9 cellular contexts compared by ENCODE assay signal in the genomic region with DNA sequence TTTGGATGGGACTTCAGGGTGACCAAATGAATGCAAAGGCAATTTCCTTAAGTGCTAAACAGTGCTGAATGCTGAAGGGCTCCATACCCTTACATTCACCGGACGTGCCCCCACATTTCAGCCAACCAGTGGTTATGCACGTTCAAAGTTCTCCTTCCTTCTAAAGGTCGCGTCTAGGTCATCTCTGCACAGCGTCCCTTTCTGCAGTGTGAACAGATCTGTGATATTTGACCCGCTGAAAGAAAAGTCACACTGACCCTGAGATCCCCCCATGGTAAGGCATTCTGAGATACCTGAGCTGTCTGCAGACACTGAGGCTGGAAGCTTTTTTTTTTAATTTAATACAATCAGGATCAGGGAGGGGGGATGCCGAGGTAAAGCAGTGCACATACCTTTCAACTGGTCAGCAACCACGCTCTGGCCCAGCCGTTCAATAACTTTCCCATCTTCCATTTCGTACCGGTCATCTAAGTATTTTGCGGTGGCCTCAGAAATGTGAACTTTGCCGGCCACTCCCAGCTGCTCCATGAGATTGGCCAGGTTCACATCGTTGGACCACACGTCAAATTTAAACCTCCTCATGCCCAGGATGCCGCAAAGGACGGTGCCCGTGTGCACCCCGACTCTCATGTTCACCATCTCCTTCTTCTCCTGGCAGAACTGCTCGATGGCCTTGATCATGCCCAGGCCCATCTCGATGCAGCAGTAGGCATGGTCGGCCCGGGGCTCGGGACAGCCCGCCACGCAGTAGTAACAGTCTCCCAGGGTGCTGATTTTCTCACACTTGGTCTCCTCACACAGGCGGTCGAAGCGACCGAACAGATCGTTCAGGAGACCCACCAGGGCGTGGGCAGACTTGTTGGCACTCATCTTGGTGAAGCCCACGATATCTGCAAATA. TPM values are rescaled to one million over a fixed set of nuclear protein-coding genes. Genes with fewer than 3 reads are reported as not detected.
A peak's percentile ranks its signal among the peaks of the same experiment; 100 is the strongest.
DNase-seq lines count a peak whose midpoint lies in the region; ATAC-seq and TF ChIP-seq lines count a peak whose summit lies in the region.
"Had no signal": no experiment of that assay in that cellular context is flagged by ENCODE, and none has a peak within 500 bp of the region (broad histone marks: within the 10 kb centered on the region; RNA-seq: fewer than 3 reads in every experiment).

No MANE protein-coding gene starts in this region.

- H3K9ac ChIP-seq in IMR-90 (ENCODE audit: low read depth, low read length) (peak overlapping the region; percentile 51; the same call in 1 of the 2 replicates), colonic mucosa (ENCODE audit: low read depth in 2 of 2, low read length in 2 of 2) (peak overlapping the region; percentile 41 to 58)

- peak overlapping the region; percentile 70 for H3K14ac ChIP-seq in IMR-90 (replicated peaks; ENCODE audit: low read depth, low read length)

- no peaks in the 10 kb centered on the region for H3K9me3 Mint-ChIP-seq in naive B cell

- no peak overlapping the region for H2BK120ac ChIP-seq in IMR-90 (ENCODE audit: low read depth, low read length)

- no peak for DNase-seq in AG09309 (ENCODE audit: low read depth)
- DNase-seq in IMR-90, result no peak
- DNase-seq in colonic mucosa, result no peak
- no peak for DNase-seq in naive B cell
- DNase-seq in HCEC 1CT, result no peak
- no peak for DNase-seq in cerebellum (ENCODE audit: low spot score)
- DNase-seq: T1000 had no signal

- CTCF ChIA-PET in IMR-90 (lab: Yijun Ruan, JAX), result interaction anchor here (0.8 to 1.8 kb wide), 3 partner anchors 131 to 174 kb away, joined by 3 to 4 read pairs (median 4); no protein-coding TSS in a partner anchor

- H2BK15ac ChIP-seq in IMR-90 (ENCODE audit: low read depth, low read length), result no peak overlapping the region

- peak overlapping the region in 7 of 8 donors; percentile 35 to 90 (median 78) for H3K4me3 Mint-ChIP-seq in naive B cell

- WGBS in IMR-90 (ENCODE audit: extremely low coverage in 2 of 2, insufficient read length in 1 of 2), 2 experiments, result 97% methylated on average over 19 of the region's 34 CpGs; no CpG with 5 or more reads in 1 of the 2 experiments

- no peak overlapping the region for H3K56ac ChIP-seq in IMR-90 (ENCODE audit: extremely low read depth, insufficient read depth, low read length)

- H3K4me2 ChIP-seq in IMR-90 (ENCODE audit: low read depth, low read length), result peak overlapping the region; percentile 88

- peak overlapping the region; percentile 74; the same call in 1 of the 2 replicates for H3K23ac ChIP-seq in IMR-90 (ENCODE audit: low read depth, low read length)

- peak overlapping the region; percentile 31; the same call in 1 of the 2 replicates for H2AK5ac ChIP-seq in IMR-90 (ENCODE audit: low read depth, low read length)

- H4K20me1 ChIP-seq in IMR-90 (ENCODE audit: insufficient read depth, low read length), result peaks cover 24% of the 10 kb centered on the region; the same call in 1 of the 2 replicates

- TSS peak; percentile 60 for BruUV-seq in IMR-90 (replicated peaks; lab: Mats Ljungman, UMichigan)

- ATAC-seq in IMR-90 (ENCODE audit: low read depth), result no peak
- ATAC-seq in naive B cell (ENCODE audit: low read depth in 2 of 2), result no peak
- ATAC-seq in GM21529 (IDR thresholded peaks at IDR 0.05; ENCODE audit: unreplicated experiment), result no peak
- no peak for ATAC-seq in HG02610 (IDR thresholded peaks at IDR 0.05; ENCODE audit: unreplicated experiment)

- H3K18ac ChIP-seq in IMR-90 (ENCODE audit: low read depth, low read length), result no peak overlapping the region

- no peak overlapping the region for H2AK9ac ChIP-seq in IMR-90 (replicated peaks; ENCODE audit: low read depth, low read length, poor library complexity)

- H3K27me3 Mint-ChIP-seq in naive B cell, result peaks cover 0 to 6% (median 0%) of the 10 kb centered on the region in 3 donors

- peak overlapping the region; percentile 32 for H3K4ac ChIP-seq in IMR-90 (ENCODE audit: low read depth, low read length)

- no peak overlapping the region for H2AFZ ChIP-seq in IMR-90 (replicated peaks; ENCODE audit: low read length, poor library complexity)

- intact Hi-C loops in IMR-90 (cut with micrococcal nuclease) (loop anchor here (2.0 to 10.0 kb wide), 3 partner anchors 61 to 419 kb away; no protein-coding TSS in a partner anchor), colonic mucosa (cut with DNase I) (loop anchor here (10.0 kb wide), 1 partner anchor 129 kb away; no protein-coding TSS in a partner anchor)

- POLR2A ChIA-PET in IMR-90 (lab: Charles Lee; ENCODE audit: unreplicated experiment), result interaction anchor here (0.6 kb wide), 1 partner anchor 62 kb away, joined by 22 read pairs; no protein-coding TSS in a partner anchor

- no peak overlapping the region for H2BK5ac ChIP-seq in IMR-90 (ENCODE audit: low read depth, low read length, poor library complexity, severe bottlenecking)

- H3K79me1 ChIP-seq in IMR-90 (ENCODE audit: low read depth in 1 of 2, low read length in 2 of 2), result peaks cover 32 to 70% of the 10 kb centered on the region in 2 experiments

- peak overlapping the region; percentile 1; the same call in 1 of the 2 replicates for H3K4me3 ChIP-seq in AG09309 (ENCODE audit: control insufficient read depth, low read depth, low read length)
- H3K4me3 ChIP-seq in IMR-90 (ENCODE audit: insufficient read depth, low read depth, low read length), result peak overlapping the region; percentile 47; the same call in 1 of the 2 replicates
- no peak overlapping the region for H3K4me3 ChIP-seq in colonic mucosa

- H3K36me3 Mint-ChIP-seq in naive B cell, result no peaks in the 10 kb centered on the region

- H3K9me1 ChIP-seq in IMR-90 (ENCODE audit: insufficient read depth, low read length), result peaks cover 24% of the 10 kb centered on the region

- H2BK20ac ChIP-seq in IMR-90 (ENCODE audit: low read depth, low read length), result no peak overlapping the region

- no peak for TF ChIP-seq RAD21 in IMR-90 (IDR thresholded peaks at IDR 0.05; ENCODE audit: low read length)

- no peak for TF ChIP-seq POLR2A in IMR-90 (IDR thresholded peaks at IDR 0.05; ENCODE audit: low read depth, low read length)

- peaks cover 22 to 34% (median 25%) of the 10 kb centered on the region in 3 donors for H3K4me1 Mint-ChIP-seq in naive B cell

- no peak overlapping the region for H4K91ac ChIP-seq in IMR-90 (ENCODE audit: insufficient read depth, low read depth, low read length)

- H3K27ac ChIP-seq in IMR-90 (ENCODE audit: insufficient read depth, low read length), result no peak overlapping the region
- H3K27ac ChIP-seq in colonic mucosa, result no peak overlapping the region

- no peak overlapping the region for H4K5ac ChIP-seq in IMR-90 (ENCODE audit: low read depth, low read length)

- H3K27ac Mint-ChIP-seq in naive B cell, result peak overlapping the region in 1 of 6 donors; percentile 40

- H4K8ac ChIP-seq in IMR-90 (ENCODE audit: low read depth in 2 of 2, low read length in 2 of 2), result peak overlapping the region in 1 of 2 experiments; percentile 22; a peak in 1 of 4 replicates

- no peaks in the 10 kb centered on the region for H3K27me3 ChIP-seq in IMR-90 (ENCODE audit: control insufficient read depth, insufficient read depth, low read length)
- H3K27me3 ChIP-seq in colonic mucosa, result no peaks in the 10 kb centered on the region

- dilution Hi-C loops in IMR-90 (cut with HindIII; ENCODE audit: low sequenced_read_pairs, unreplicated experiment), result no loop called here

- no peak for TF ChIP-seq CTCF in AG09309 (IDR thresholded peaks at IDR 0.05; ENCODE audit: control insufficient read depth, insufficient read depth, low read depth, low read length, missing control alignments)
- no peak for TF ChIP-seq CTCF in IMR-90 (conservative IDR thresholded peaks at IDR 0.05; ENCODE audit: low read depth, low read length)
- no peak for TF ChIP-seq CTCF in colonic mucosa (IDR thresholded peaks at IDR 0.05)

- in situ Hi-C loops in IMR-90 (cut with MboI; ENCODE audit: low sequenced_read_pairs), result loop anchor here (10.0 kb wide), 1 partner anchor 141 kb away; no protein-coding TSS in a partner anchor

- H3K9me3 ChIP-seq in IMR-90 (ENCODE audit: control insufficient read depth, insufficient read depth, low read length) (no peaks in the 10 kb centered on the region), colonic mucosa (no peaks in the 10 kb centered on the region)

- H3K36me3 ChIP-seq in IMR-90 (ENCODE audit: control insufficient read depth, insufficient read depth, low read length) (peaks cover 15% of the 10 kb centered on the region; the same call in 1 of the 2 replicates), colonic mucosa (no peaks in the 10 kb centered on the region)

- peaks cover 27% of the 10 kb centered on the region for H3K4me1 ChIP-seq in IMR-90 (ENCODE audit: control insufficient read depth, insufficient read depth, low read length)
- H3K4me1 ChIP-seq in colonic mucosa, result peaks cover 11% of the 10 kb centered on the region

TF ChIP-seq in IMR-90, 13 proteins besides CTCF, POLR2A, EP300 and RAD21 (continues in another document):
- TF ChIP-seq NFE2L2 (IDR thresholded peaks at IDR 0.05; ENCODE audit: low read depth, low read length), result no peak
- TF ChIP-seq, protein P1, sequence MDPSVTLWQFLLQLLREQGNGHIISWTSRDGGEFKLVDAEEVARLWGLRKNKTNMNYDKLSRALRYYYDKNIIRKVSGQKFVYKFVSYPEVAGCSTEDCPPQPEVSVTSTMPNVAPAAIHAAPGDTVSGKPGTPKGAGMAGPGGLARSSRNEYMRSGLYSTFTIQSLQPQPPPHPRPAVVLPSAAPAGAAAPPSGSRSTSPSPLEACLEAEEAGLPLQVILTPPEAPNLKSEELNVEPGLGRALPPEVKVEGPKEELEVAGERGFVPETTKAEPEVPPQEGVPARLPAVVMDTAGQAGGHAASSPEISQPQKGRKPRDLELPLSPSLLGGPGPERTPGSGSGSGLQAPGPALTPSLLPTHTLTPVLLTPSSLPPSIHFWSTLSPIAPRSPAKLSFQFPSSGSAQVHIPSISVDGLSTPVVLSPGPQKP (IDR thresholded peaks at IDR 0.05; ENCODE audit: borderline replicate concordance, low read depth, low read length), result no peak
- no peak for TF ChIP-seq USF2 (IDR thresholded peaks at IDR 0.05; ENCODE audit: low read depth, low read length)
- no peak for TF ChIP-seq CHD1 (IDR thresholded peaks at IDR 0.05; ENCODE audit: low read depth, low read length)
- no peak for TF ChIP-seq RCOR1 (IDR thresholded peaks at IDR 0.05; ENCODE audit: insufficient replicate concordance, low read length)
- TF ChIP-seq CEBPB (IDR thresholded peaks at IDR 0.05; ENCODE audit: low read depth, low read length), result no peak

RNA-seq across cellular contexts. Expression of gene ADCY9, which starts 2.6 kb away (rescaled TPM):
- total RNA-seq in IMR-90 (2012; rRNA removed) (5.4 and 5.6 TPM in 2 replicates), colonic mucosa (10 to 100 TPM; 23.8 to 25.6 TPM), cerebellum (13.6 TPM)
- polyA plus RNA-seq in IMR-90 (2012; rRNA removed) (12.5 and 13.5 TPM in 2 replicates), naive B cell (ENCODE audit: low read depth in 6 of 6) (under 1 TPM; 0.08 to 0.91 (median 0.19) TPM)
- 7.6 and 15.1 TPM in 2 replicates for polyA plus RNA-seq in IMR-90 (2012; cell fraction: cytosol; rRNA removed)
- polyA plus RNA-seq in IMR-90 (2012; cell fraction: nucleus; rRNA removed; ENCODE audit: low replicate concordance), result 16.3 and 19.4 TPM in 2 replicates
